9 cellular contexts compared by ENCODE assay signal in the genomic region with DNA sequence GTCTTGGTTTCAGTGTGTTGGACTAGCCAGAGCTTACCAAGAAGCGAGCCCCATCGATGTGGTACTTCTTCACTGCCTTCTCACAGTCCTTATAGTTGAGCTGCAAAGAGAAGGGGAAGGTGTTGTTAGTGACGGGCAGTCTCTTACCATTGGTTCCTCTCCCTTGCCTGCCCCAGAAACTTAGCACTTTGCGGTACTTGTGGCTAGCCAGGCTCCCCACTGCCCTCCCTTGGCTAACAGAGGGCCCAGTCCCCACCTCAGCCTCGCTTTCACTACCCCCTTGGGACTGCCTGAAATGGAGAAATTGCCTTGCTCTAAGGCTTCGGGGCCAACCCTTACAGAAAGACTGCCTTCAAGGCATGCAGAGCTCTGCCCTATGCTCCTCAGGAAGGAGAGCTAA. TPM values are rescaled to one million over a fixed set of nuclear protein-coding genes. Genes with fewer than 3 reads are reported as not detected.
DNase-seq lines count a peak whose midpoint lies in the region; ATAC-seq and TF ChIP-seq lines count a peak whose summit lies in the region.
"Had no signal": no experiment of that assay in that cellular context is flagged by ENCODE, and none has a peak within 500 bp of the region (broad histone marks: within the 10 kb centered on the region; RNA-seq: fewer than 3 reads in every experiment).

No MANE protein-coding gene starts in this region.

- peak; percentile 74 for ATAC-seq in HG03103 (IDR thresholded peaks at IDR 0.05; ENCODE audit: low read depth, unreplicated experiment)
- peak; percentile 74 for ATAC-seq in WTC11
- peak; percentile 91 to 93 for ATAC-seq in naive B cell (ENCODE audit: low read depth in 2 of 2)

- H3K36me3 Mint-ChIP-seq in WTC11 (peaks cover 20% of the 10 kb centered on the region), naive B cell (peaks cover 5 to 33% of the 10 kb centered on the region in 2 donors), Calu3 (ENCODE audit: insufficient read depth, unreplicated experiment) (no peaks in the 10 kb centered on the region)

- H3K27me3 Mint-ChIP-seq in WTC11 (ENCODE audit: low read depth) (peaks cover 12% of the 10 kb centered on the region), naive B cell (peaks cover 7 to 63% (median 54%) of the 10 kb centered on the region in 3 donors), Calu3 (ENCODE audit: unreplicated experiment) (peaks cover 100% of the 10 kb centered on the region)

- peak in 9 of 14 donors; percentile 14 to 61 (median 43) for DNase-seq in C1 segment of cervical spinal cord (lab: John Stamatoyannopoulos, UW)
- DNase-seq in GM19238 (ENCODE audit: insufficient read length, low spot score): peak; percentile 57
- no peak for DNase-seq in WTC11 (ENCODE audit: low spot score)
- DNase-seq in naive B cell: peak; percentile 88
- no peak for DNase-seq in Calu3
- DNase-seq in iPS-NIHi7 (ENCODE audit: extremely low spot score): no peak
- no peak for DNase-seq in NCI-H2227 treated with DMSO at 0.1 percent for 48 hours (lab: John Stamatoyannopoulos, UW)

- peaks cover 15% of the 10 kb centered on the region for H3K4me1 Mint-ChIP-seq in WTC11
- peaks cover 67 to 82% (median 74%) of the 10 kb centered on the region in 3 donors for H3K4me1 Mint-ChIP-seq in naive B cell
- no peaks in the 10 kb centered on the region for H3K4me1 Mint-ChIP-seq in Calu3 (ENCODE audit: low read depth, unreplicated experiment)

- H3K9me3 Mint-ChIP-seq in WTC11 (peaks cover 19% of the 10 kb centered on the region), naive B cell (no peaks in the 10 kb centered on the region), Calu3 (ENCODE audit: low read depth, unreplicated experiment) (peaks cover 9% of the 10 kb centered on the region)

- CTCF ChIA-PET in WTC11 (lab: Charles Lee): interaction anchor here (0.8 to 2.2 kb wide), 3 partner anchors 10 to 111 kb away, joined by 4 to 11 read pairs (median 6); no protein-coding TSS in a partner anchor
- CTCF ChIA-PET in Calu3 (lab: Charles Lee): no interaction called here

- H3K27ac Mint-ChIP-seq in WTC11: no peak overlapping the region
- peak overlapping the region in 3 of 6 donors; percentile 70 to 76 (median 76) for H3K27ac Mint-ChIP-seq in naive B cell
- H3K27ac Mint-ChIP-seq in Calu3 (ENCODE audit: unreplicated experiment): no peak overlapping the region

- POLR2A ChIA-PET in WTC11 (lab: Charles Lee): no interaction called here

- intact Hi-C loops in Calu3 (cut with micrococcal nuclease; ENCODE audit: unreplicated experiment): no loop called here

- TF ChIP-seq CTCF in WTC11 (IDR thresholded peaks at IDR 0.05): no peak
- TF ChIP-seq CTCF in Calu3 (IDR thresholded peaks at IDR 0.05; ENCODE audit: unreplicated experiment): no peak

- BruUV-seq in Calu3 (replicated peaks; lab: Mats Ljungman, UMichigan): no TSS peak

- H3K4me3 Mint-ChIP-seq in WTC11 (no peak overlapping the region), naive B cell (peak overlapping the region; percentile 27 to 82 (median 42)), Calu3 (ENCODE audit: low read depth, unreplicated experiment) (no peak overlapping the region)

TF ChIP-seq in WTC11, 78 proteins besides CTCF, POLR2A, EP300 and RAD21 (continues in another document):
- TF ChIP-seq, protein P1, sequence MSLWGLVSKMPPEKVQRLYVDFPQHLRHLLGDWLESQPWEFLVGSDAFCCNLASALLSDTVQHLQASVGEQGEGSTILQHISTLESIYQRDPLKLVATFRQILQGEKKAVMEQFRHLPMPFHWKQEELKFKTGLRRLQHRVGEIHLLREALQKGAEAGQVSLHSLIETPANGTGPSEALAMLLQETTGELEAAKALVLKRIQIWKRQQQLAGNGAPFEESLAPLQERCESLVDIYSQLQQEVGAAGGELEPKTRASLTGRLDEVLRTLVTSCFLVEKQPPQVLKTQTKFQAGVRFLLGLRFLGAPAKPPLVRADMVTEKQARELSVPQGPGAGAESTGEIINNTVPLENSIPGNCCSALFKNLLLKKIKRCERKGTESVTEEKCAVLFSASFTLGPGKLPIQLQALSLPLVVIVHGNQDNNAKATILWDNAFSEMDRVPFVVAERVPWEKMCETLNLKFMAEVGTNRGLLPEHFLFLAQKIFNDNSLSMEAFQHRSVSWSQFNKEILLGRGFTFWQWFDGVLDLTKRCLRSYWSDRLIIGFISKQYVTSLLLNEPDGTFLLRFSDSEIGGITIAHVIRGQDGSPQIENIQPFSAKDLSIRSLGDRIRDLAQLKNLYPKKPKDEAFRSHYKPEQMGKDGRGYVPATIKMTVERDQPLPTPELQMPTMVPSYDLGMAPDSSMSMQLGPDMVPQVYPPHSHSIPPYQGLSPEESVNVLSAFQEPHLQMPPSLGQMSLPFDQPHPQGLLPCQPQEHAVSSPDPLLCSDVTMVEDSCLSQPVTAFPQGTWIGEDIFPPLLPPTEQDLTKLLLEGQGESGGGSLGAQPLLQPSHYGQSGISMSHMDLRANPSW (CRISPR knock-in tag; conservative IDR thresholded peaks at IDR 0.05; ENCODE audit: low read depth): no peak
- TF ChIP-seq NR2C2 (CRISPR knock-in tag; IDR thresholded peaks at IDR 0.05) (no peak), GABPB1 (CRISPR knock-in tag; IDR thresholded peaks at IDR 0.05) (no peak), EMX1 (CRISPR knock-in tag; IDR thresholded peaks at IDR 0.05) (no peak), IRF2 (CRISPR knock-in tag; IDR thresholded peaks at IDR 0.05; ENCODE audit: borderline replicate concordance, low read depth) (no peak), TEAD4 (CRISPR knock-in tag; IDR thresholded peaks at IDR 0.05) (no peak), ZNF138 (CRISPR knock-in tag; conservative IDR thresholded peaks at IDR 0.05) (no peak), ZNF263 (CRISPR knock-in tag; IDR thresholded peaks at IDR 0.05; ENCODE audit: low read depth) (no peak), PRRX2 (CRISPR knock-in tag; IDR thresholded peaks at IDR 0.05) (no peak)
- TF ChIP-seq, protein P2, sequence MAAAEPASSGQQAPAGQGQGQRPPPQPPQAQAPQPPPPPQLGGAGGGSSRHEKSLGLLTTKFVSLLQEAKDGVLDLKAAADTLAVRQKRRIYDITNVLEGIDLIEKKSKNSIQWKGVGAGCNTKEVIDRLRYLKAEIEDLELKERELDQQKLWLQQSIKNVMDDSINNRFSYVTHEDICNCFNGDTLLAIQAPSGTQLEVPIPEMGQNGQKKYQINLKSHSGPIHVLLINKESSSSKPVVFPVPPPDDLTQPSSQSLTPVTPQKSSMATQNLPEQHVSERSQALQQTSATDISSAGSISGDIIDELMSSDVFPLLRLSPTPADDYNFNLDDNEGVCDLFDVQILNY (CRISPR knock-in tag; IDR thresholded peaks at IDR 0.05): no peak
- TF ChIP-seq, protein P3, sequence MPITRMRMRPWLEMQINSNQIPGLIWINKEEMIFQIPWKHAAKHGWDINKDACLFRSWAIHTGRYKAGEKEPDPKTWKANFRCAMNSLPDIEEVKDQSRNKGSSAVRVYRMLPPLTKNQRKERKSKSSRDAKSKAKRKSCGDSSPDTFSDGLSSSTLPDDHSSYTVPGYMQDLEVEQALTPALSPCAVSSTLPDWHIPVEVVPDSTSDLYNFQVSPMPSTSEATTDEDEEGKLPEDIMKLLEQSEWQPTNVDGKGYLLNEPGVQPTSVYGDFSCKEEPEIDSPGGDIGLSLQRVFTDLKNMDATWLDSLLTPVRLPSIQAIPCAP (CRISPR knock-in tag; IDR thresholded peaks at IDR 0.05): no peak
- TF ChIP-seq, protein P4, sequence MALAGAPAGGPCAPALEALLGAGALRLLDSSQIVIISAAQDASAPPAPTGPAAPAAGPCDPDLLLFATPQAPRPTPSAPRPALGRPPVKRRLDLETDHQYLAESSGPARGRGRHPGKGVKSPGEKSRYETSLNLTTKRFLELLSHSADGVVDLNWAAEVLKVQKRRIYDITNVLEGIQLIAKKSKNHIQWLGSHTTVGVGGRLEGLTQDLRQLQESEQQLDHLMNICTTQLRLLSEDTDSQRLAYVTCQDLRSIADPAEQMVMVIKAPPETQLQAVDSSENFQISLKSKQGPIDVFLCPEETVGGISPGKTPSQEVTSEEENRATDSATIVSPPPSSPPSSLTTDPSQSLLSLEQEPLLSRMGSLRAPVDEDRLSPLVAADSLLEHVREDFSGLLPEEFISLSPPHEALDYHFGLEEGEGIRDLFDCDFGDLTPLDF (CRISPR knock-in tag; IDR thresholded peaks at IDR 0.05): no peak
- TF ChIP-seq, protein P5, sequence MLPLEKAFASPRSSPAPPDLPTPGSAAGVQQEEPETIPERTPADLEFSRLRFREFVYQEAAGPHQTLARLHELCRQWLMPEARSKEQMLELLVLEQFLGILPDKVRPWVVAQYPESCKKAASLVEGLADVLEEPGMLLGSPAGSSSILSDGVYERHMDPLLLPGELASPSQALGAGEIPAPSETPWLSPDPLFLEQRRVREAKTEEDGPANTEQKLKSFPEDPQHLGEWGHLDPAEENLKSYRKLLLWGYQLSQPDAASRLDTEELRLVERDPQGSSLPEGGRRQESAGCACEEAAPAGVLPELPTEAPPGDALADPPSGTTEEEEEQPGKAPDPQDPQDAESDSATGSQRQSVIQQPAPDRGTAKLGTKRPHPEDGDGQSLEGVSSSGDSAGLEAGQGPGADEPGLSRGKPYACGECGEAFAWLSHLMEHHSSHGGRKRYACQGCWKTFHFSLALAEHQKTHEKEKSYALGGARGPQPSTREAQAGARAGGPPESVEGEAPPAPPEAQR (CRISPR knock-in tag; IDR thresholded peaks at IDR 0.05): no peak

RNA-seq across cellular contexts. Expression of a gene that starts 4.3 kb away (rescaled TPM):
- total RNA-seq in WTC11 (2021) (0.37 to 0.73 TPM (median 0.72 TPM) in 3 replicates), Calu3 (2022) (not detected in 2 replicates)
- polyA plus RNA-seq in naive B cell (ENCODE audit: low read depth in 6 of 6): 10 to 100 TPM in 2 of 6 donors, 1 to 10 TPM in 4; 2.9 to 28.7 (median 9.5) TPM
- polyA plus RNA-seq: keratinocyte had no signal

Comparison
In these comparisons a context has a peak if more than half of its experiments do, and no peak if none do; other contexts are left out.
1. DNase-seq: peak in C1 segment of cervical spinal cord (9 of 14), GM19238 (single experiment) and naive B cell (single experiment); none in WTC11 (single experiment), Calu3 (single experiment), iPS-NIHi7 (single experiment) and NCI-H2227 treated with DMSO at 0.1 percent for 48 hours (single experiment).
2. H3K4me3 Mint-ChIP-seq: peak in naive B cell (8 of 8); none in WTC11 (single experiment) and Calu3 (single experiment).
3. Peak in every context shown above with its lines, with median percentiles within 50 percentile points of each other: ATAC-seq.